20 cellular contexts compared by ENCODE assay signal in the genomic region with DNA sequence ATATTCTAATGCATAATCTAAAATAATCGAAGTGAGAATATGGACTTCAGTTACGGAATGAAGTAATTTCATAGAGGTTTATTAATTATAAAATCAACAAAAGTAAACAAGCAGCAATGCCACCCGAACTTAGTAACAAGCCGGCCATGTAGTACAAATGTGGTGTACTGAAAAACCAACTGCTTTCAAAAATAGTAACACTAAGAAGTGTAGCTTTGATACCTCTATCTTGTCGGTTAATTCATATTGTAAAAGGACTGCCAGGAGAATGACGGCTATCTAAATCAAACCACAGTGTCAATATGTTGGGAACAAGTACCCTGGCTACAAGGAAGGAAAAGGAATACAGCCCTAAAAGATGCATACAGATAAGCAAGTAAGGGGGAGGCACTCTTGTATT. TPM values are rescaled to one million over a fixed set of nuclear protein-coding genes. Genes with fewer than 3 reads are reported as not detected.
DNase-seq lines count a peak whose midpoint lies in the region; ATAC-seq and TF ChIP-seq lines count a peak whose summit lies in the region.
"Had no signal": no experiment of that assay in that cellular context is flagged by ENCODE, and none has a peak within 500 bp of the region (broad histone marks: within the 10 kb centered on the region; RNA-seq: fewer than 3 reads in every experiment).

No MANE protein-coding gene starts in this region.

- DNase-seq in activated T-cell treated with anti-CD3 and anti-CD28 coated beads, Interleukin-2, amount 50 U/mL, for 72 hours = no peak
- no peak for DNase-seq in activated T-cell treated with anti-CD3 and anti-CD28 coated beads, Interleukin-2, amount 50 U/mL, for 48 hours
- no peak for DNase-seq in GM23248
- DNase-seq in activated T-helper 2 cell treated with anti-CD3 and anti-CD28 coated beads, Interferon-gamma antibody, Interleukin-2, Interleukin-4, amounts not matched to agents 10 μg/mL and 5 μg/mL and 100 μg/mL, durations not matched to agents 14 hours and 24 hours and 36 hours (ENCODE audit: low spot score) = no peak
- no peak for DNase-seq in osteoblast (ENCODE audit: insufficient read length, low spot score, missing footprints)
- no peak for DNase-seq in middle frontal gyrus (ENCODE audit: extremely low spot score, low spot score)
- no peak for DNase-seq in NCI-H2196 treated with DMSO at 0.1 percent for 48 hours (lab: John Stamatoyannopoulos, UW; ENCODE audit: unreplicated experiment)
- DNase-seq: DMS79 treated with DMSO at 0.1 percent for 48 hours, H7, Kasumi-1, MG63, NCI-H1092, NCI-H1436 treated with DMSO at 0.1 percent for 48 hours, NCI-H2029, NCI-H526, PC-3, RPMI8226 had no signal

- no peak for TF ChIP-seq CTCF in osteoblast (IDR thresholded peaks at IDR 0.05; ENCODE audit: extremely low read depth, low read depth, low read length)

- peak overlapping the region; percentile 74; the same call in 1 of the 2 replicates for H3K9ac ChIP-seq in GM23248

- H3K9me3 ChIP-seq in GM23248 (ENCODE audit: low read depth) = no peaks in the 10 kb centered on the region
- H3K9me3 ChIP-seq in osteoblast (ENCODE audit: low read depth, low read length) = no peaks in the 10 kb centered on the region
- H3K9me3 ChIP-seq: MG63 had no signal

- H2AFZ ChIP-seq in GM23248 = no peak overlapping the region
- H2AFZ ChIP-seq in osteoblast (ENCODE audit: low read length) = no peak overlapping the region

- no peak for ATAC-seq in activated T-cell treated with anti-CD3 and anti-CD28 coated beads, Interleukin-2, amount 50 U/mL, for 72 hours (replicated peaks in 1 of 2)
- ATAC-seq in HG03095 (IDR thresholded peaks at IDR 0.05; ENCODE audit: unreplicated experiment) = no peak
- ATAC-seq: PC-3 had no signal

- WGBS in GM23248 (ENCODE audit: low coverage in 1 of 2, low lambda C conversion rate in 2 of 2, missing lambda C conversion rate in 2 of 2), 2 experiments = 91 to 92% methylated on average over 6 of the region's 6 CpGs

- no peaks in the 10 kb centered on the region for H3K27me3 Mint-ChIP-seq in activated T-cell treated with anti-CD3 and anti-CD28 coated beads, Interleukin-2, amount 50 U/mL, for 72 hours (ENCODE audit: low read depth)
- no peaks in the 10 kb centered on the region for H3K27me3 Mint-ChIP-seq in activated T-helper 2 cell treated with anti-CD3 and anti-CD28 coated beads, Interferon-gamma antibody, Interleukin-2, Interleukin-4, amounts not matched to agents 10 μg/mL and 5 μg/mL and 100 μg/mL, durations not matched to agents 14 hours and 24 hours and 36 hours (ENCODE audit: low read depth)
- H3K27me3 Mint-ChIP-seq: B cell had no signal

- H3K4me3 ChIP-seq in GM23248 = peak overlapping the region; percentile 19; the same call in 1 of the 2 replicates
- H3K4me3 ChIP-seq in osteoblast (ENCODE audit: insufficient read depth, low read length) = no peak overlapping the region
- H3K4me3 ChIP-seq: MG63 had no signal

- in situ Hi-C loops in GM23248 (cut with MboI) = no loop called here

- H3K27ac ChIP-seq in GM23248 (peak overlapping the region; percentile 89), osteoblast (ENCODE audit: low read depth, low read length) (peak overlapping the region; percentile 79)
- H3K27ac ChIP-seq: HL-60 had no signal

- peaks cover 48% of the 10 kb centered on the region for H3F3A ChIP-seq in GM23248 (ENCODE audit: insufficient read depth)

- H3K4me3 Mint-ChIP-seq in activated T-cell treated with anti-CD3 and anti-CD28 coated beads, Interleukin-2, amount 50 U/mL, for 72 hours = no peak overlapping the region
- no peak overlapping the region for H3K4me3 Mint-ChIP-seq in activated T-helper 2 cell treated with anti-CD3 and anti-CD28 coated beads, Interferon-gamma antibody, Interleukin-2, Interleukin-4, amounts not matched to agents 10 μg/mL and 5 μg/mL and 100 μg/mL, durations not matched to agents 14 hours and 24 hours and 36 hours (ENCODE audit: low read depth)
- H3K4me3 Mint-ChIP-seq: B cell had no signal

- H3K79me2 ChIP-seq in GM23248 (ENCODE audit: insufficient read depth) (peaks cover 20% of the 10 kb centered on the region), osteoblast (ENCODE audit: insufficient read depth, low read length) (peaks cover 3% of the 10 kb centered on the region)

- H3K4me2 ChIP-seq in GM23248 (ENCODE audit: unreplicated experiment) = peak overlapping the region; percentile 61
- H3K4me2 ChIP-seq in osteoblast (ENCODE audit: insufficient read depth, low read length) = no peak overlapping the region

- H3K36me3 Mint-ChIP-seq in activated T-cell treated with anti-CD3 and anti-CD28 coated beads, Interleukin-2, amount 50 U/mL, for 72 hours (ENCODE audit: insufficient read depth in 2 of 2) = peaks cover 5 to 26% of the 10 kb centered on the region in 2 donors
- peaks cover 74% of the 10 kb centered on the region for H3K36me3 Mint-ChIP-seq in activated T-helper 2 cell treated with anti-CD3 and anti-CD28 coated beads, Interferon-gamma antibody, Interleukin-2, Interleukin-4, amounts not matched to agents 10 μg/mL and 5 μg/mL and 100 μg/mL, durations not matched to agents 14 hours and 24 hours and 36 hours (ENCODE audit: low read depth)

- H3K9me2 ChIP-seq in GM23248 (ENCODE audit: insufficient read depth) = no peaks in the 10 kb centered on the region

- H4K20me1 ChIP-seq in GM23248 (ENCODE audit: insufficient read depth) (no peaks in the 10 kb centered on the region), osteoblast (ENCODE audit: insufficient read depth, low read length) (peaks cover 7% of the 10 kb centered on the region)

- intact Hi-C loops in activated T-helper 2 cell treated with anti-CD3 and anti-CD28 coated beads, Interferon-gamma antibody, Interleukin-2, Interleukin-4, amounts not matched to agents 10 μg/mL and 5 μg/mL and 100 μg/mL, durations not matched to agents 14 hours and 24 hours and 36 hours (cut with micrococcal nuclease) = no loop called here

- peaks cover 28% of the 10 kb centered on the region for H3K4me1 ChIP-seq in GM23248 (ENCODE audit: insufficient read depth)
- peaks cover 16% of the 10 kb centered on the region for H3K4me1 ChIP-seq in osteoblast (ENCODE audit: insufficient read depth, low read length)

- peaks cover 32% of the 10 kb centered on the region for H3K36me3 ChIP-seq in GM23248 (ENCODE audit: low read depth)
- peaks cover 48% of the 10 kb centered on the region for H3K36me3 ChIP-seq in osteoblast (ENCODE audit: insufficient read depth, low read length)

- no peaks in the 10 kb centered on the region for H3K27me3 ChIP-seq in GM23248 (replicated peaks; ENCODE audit: insufficient read depth)
- H3K27me3 ChIP-seq in osteoblast (ENCODE audit: insufficient read depth, low read length) = no peaks in the 10 kb centered on the region
- H3K27me3 ChIP-seq: MG63 had no signal

- H3K27ac Mint-ChIP-seq in activated T-cell treated with anti-CD3 and anti-CD28 coated beads, Interleukin-2, amount 50 U/mL, for 72 hours = peak overlapping the region; percentile 36
- peak overlapping the region; percentile 28 for H3K27ac Mint-ChIP-seq in activated T-helper 2 cell treated with anti-CD3 and anti-CD28 coated beads, Interferon-gamma antibody, Interleukin-2, Interleukin-4, amounts not matched to agents 10 μg/mL and 5 μg/mL and 100 μg/mL, durations not matched to agents 14 hours and 24 hours and 36 hours
- H3K27ac Mint-ChIP-seq: B cell had no signal

- peaks cover 12% of the 10 kb centered on the region for H3K4me1 Mint-ChIP-seq in activated T-cell treated with anti-CD3 and anti-CD28 coated beads, Interleukin-2, amount 50 U/mL, for 72 hours (ENCODE audit: low read depth)
- peaks cover 16% of the 10 kb centered on the region for H3K4me1 Mint-ChIP-seq in activated T-helper 2 cell treated with anti-CD3 and anti-CD28 coated beads, Interferon-gamma antibody, Interleukin-2, Interleukin-4, amounts not matched to agents 10 μg/mL and 5 μg/mL and 100 μg/mL, durations not matched to agents 14 hours and 24 hours and 36 hours (ENCODE audit: low read depth)
- H3K4me1 Mint-ChIP-seq: B cell had no signal

- H3K9me3 Mint-ChIP-seq in activated T-cell treated with anti-CD3 and anti-CD28 coated beads, Interleukin-2, amount 50 U/mL, for 72 hours = no peaks in the 10 kb centered on the region
- no peaks in the 10 kb centered on the region for H3K9me3 Mint-ChIP-seq in activated T-helper 2 cell treated with anti-CD3 and anti-CD28 coated beads, Interferon-gamma antibody, Interleukin-2, Interleukin-4, amounts not matched to agents 10 μg/mL and 5 μg/mL and 100 μg/mL, durations not matched to agents 14 hours and 24 hours and 36 hours

RNA-seq across cellular contexts. Expression of a gene that starts 48.5 kb away (rescaled TPM):
- total RNA-seq in activated T-cell treated with anti-CD3 and anti-CD28 coated beads, Interleukin-2, amount 50 U/mL, for 72 hours = 10 to 100 TPM; 69.2 to 71.7 TPM
- 16.9 and 36.9 TPM in 2 replicates for total RNA-seq in GM23248 (2014; rRNA removed; shearing (Covaris generic))
- polyA plus RNA-seq in GM23248 (2016; fragmentation: Nextera tagmentation; extraction: Ambion mirVana) = 39.3 and 43.8 TPM in 2 replicates
- 74.2 and 76.5 TPM in 2 replicates for total RNA-seq in activated T-helper 2 cell treated with anti-CD3 and anti-CD28 coated beads, Interferon-gamma antibody, Interleukin-2, Interleukin-4, amounts not matched to agents 10 μg/mL and 5 μg/mL and 100 μg/mL, durations not matched to agents 14 hours and 24 hours and 36 hours
- total RNA-seq in osteoblast = 25.7 and 29.8 TPM in 2 replicates
